ENCODE assay signal across 9 cellular contexts in the genomic region with DNA sequence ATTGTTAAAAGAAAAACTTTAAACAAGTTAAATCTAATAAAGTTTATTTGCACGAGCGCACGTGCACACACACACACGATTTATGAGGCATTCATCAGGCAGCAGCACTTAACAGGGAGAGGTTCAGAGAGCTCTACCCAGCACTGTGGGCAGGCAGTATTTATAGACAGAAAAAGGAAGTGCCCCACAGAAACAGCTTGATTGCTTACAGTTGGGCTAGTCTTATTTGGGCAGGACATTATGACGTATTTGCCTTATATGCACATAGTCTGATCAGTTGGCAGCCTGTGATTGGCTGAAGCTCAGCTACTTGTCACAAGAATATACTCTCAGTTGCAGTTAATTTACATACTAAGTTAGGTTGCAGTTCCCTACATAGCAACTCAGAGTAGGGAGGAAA. TPM values are rescaled to one million over a fixed set of nuclear protein-coding genes. Genes with fewer than 3 reads are reported as not detected.
DNase-seq lines count a peak whose midpoint lies in the region; ATAC-seq, FAIRE-seq and TF ChIP-seq lines count a peak whose summit lies in the region.
"Had no signal": no experiment of that assay in that cellular context is flagged by ENCODE, and none has a peak within 500 bp of the region (broad histone marks: within the 10 kb centered on the region; RNA-seq: fewer than 3 reads in every experiment).

No MANE protein-coding gene starts in this region.

- no peak overlapping the region for H2AK9ac ChIP-seq in IMR-90 (replicated peaks; ENCODE audit: low read depth, low read length, poor library complexity)

- FAIRE-seq in GM19239 (lab: Jason Lieb, UNC): no peak
- FAIRE-seq: bronchial epithelial cell had no signal

- no peaks in the 10 kb centered on the region for H3K9me3 Mint-ChIP-seq in activated CD8-positive, alpha-beta T cell treated with anti-CD3 and anti-CD28 coated beads for 36 hours
- H3K9me3 Mint-ChIP-seq in nephron progenitor cell: peaks cover 10% of the 10 kb centered on the region

- H3K4me3 Mint-ChIP-seq in activated CD8-positive, alpha-beta T cell treated with anti-CD3 and anti-CD28 coated beads for 36 hours: peak overlapping the region; percentile 85
- peak overlapping the region; percentile 98 for H3K4me3 Mint-ChIP-seq in nephron progenitor cell

- in situ Hi-C loops in IMR-90 (cut with MboI; ENCODE audit: low sequenced_read_pairs): no loop called here

- H3K9me1 ChIP-seq in IMR-90 (ENCODE audit: insufficient read depth, low read length): no peaks in the 10 kb centered on the region

- no peak overlapping the region for H2BK15ac ChIP-seq in IMR-90 (ENCODE audit: low read depth, low read length)

- no peaks in the 10 kb centered on the region for H3K4me1 ChIP-seq in IMR-90 (ENCODE audit: control insufficient read depth, insufficient read depth, low read length)

- H3K9ac ChIP-seq in IMR-90 (ENCODE audit: low read depth, low read length): no peak overlapping the region

- H2AK5ac ChIP-seq in IMR-90 (ENCODE audit: low read depth, low read length): no peak overlapping the region

- H3K4ac ChIP-seq in IMR-90 (ENCODE audit: low read depth, low read length): no peak overlapping the region

- no peak overlapping the region for H3K4me2 ChIP-seq in IMR-90 (ENCODE audit: low read depth, low read length)

- H4K91ac ChIP-seq in IMR-90 (ENCODE audit: insufficient read depth, low read depth, low read length): no peak overlapping the region

- CTCF ChIA-PET in IMR-90 (lab: Yijun Ruan, JAX): interaction anchor here (1.0 kb wide), 1 partner anchor 12 kb away, joined by 3 read pairs; no protein-coding TSS in a partner anchor
- CTCF ChIA-PET in activated CD8-positive, alpha-beta T cell treated with anti-CD3 and anti-CD28 coated beads for 36 hours (lab: Charles Lee): interaction anchor here (1.4 kb wide), 1 partner anchor 12 kb away, joined by 8 read pairs; no protein-coding TSS in a partner anchor

- H2AFZ ChIP-seq in IMR-90 (replicated peaks; ENCODE audit: low read length, poor library complexity): no peak overlapping the region

- no peak overlapping the region for H2BK5ac ChIP-seq in IMR-90 (ENCODE audit: low read depth, low read length, poor library complexity, severe bottlenecking)

- H3K4me3 ChIP-seq in IMR-90 (ENCODE audit: insufficient read depth, low read depth, low read length) (no peak overlapping the region), WERI-Rb-1 (ENCODE audit: low read depth, low read length) (no peak overlapping the region)

- H3K18ac ChIP-seq in IMR-90 (ENCODE audit: low read depth, low read length): no peak overlapping the region

- no peak overlapping the region for H2BK120ac ChIP-seq in IMR-90 (ENCODE audit: low read depth, low read length)

- H4K8ac ChIP-seq in IMR-90 (ENCODE audit: low read depth in 2 of 2, low read length in 2 of 2): peak overlapping the region; percentile 96 to 97; a peak in 2 of 4 replicates

- dilution Hi-C loops in IMR-90 (cut with HindIII; ENCODE audit: low sequenced_read_pairs, unreplicated experiment): no loop called here

- H3K27ac ChIP-seq in IMR-90 (ENCODE audit: insufficient read depth, low read length) (no peak overlapping the region), WERI-Rb-1 (no peak overlapping the region; the same call in 1 of the 2 replicates)

- DNase-seq in GF-D8 (lab: John Stamatoyannopoulos, UW): peak; percentile 99
- DNase-seq in IMR-90: no peak
- no peak for DNase-seq in activated CD8-positive, alpha-beta T cell treated with anti-CD3 and anti-CD28 coated beads for 36 hours
- DNase-seq in nephron progenitor cell: no peak
- DNase-seq in NCI-H1105 treated with DMSO at 0.1 percent for 48 hours (lab: John Stamatoyannopoulos, UW): no peak
- DNase-seq in WERI-Rb-1: no peak
- DNase-seq in GM19239 (ENCODE audit: insufficient read length, low spot score): no peak

- POLR2A ChIA-PET in IMR-90 (lab: Charles Lee; ENCODE audit: unreplicated experiment): no interaction called here
- POLR2A ChIA-PET in activated CD8-positive, alpha-beta T cell treated with anti-CD3 and anti-CD28 coated beads for 36 hours (lab: Charles Lee): no interaction called here

- no peak overlapping the region for H2BK20ac ChIP-seq in IMR-90 (ENCODE audit: low read depth, low read length)

- H3K36me3 ChIP-seq in IMR-90 (ENCODE audit: control insufficient read depth, insufficient read depth, low read length): no peaks in the 10 kb centered on the region
- no peaks in the 10 kb centered on the region; the same call in 1 of the 2 replicates for H3K36me3 ChIP-seq in WERI-Rb-1

- no peak overlapping the region for H3K56ac ChIP-seq in IMR-90 (ENCODE audit: extremely low read depth, insufficient read depth, low read length)

- H4K5ac ChIP-seq in IMR-90 (ENCODE audit: low read depth, low read length): no peak overlapping the region

- ATAC-seq in IMR-90 (ENCODE audit: low read depth) (no peak), GM18861 (IDR thresholded peaks at IDR 0.05; ENCODE audit: unreplicated experiment) (no peak)
- no peak for ATAC-seq in activated CD8-positive, alpha-beta T cell treated with anti-CD3 and anti-CD28 coated beads for 36 hours

- no peak overlapping the region for H3K14ac ChIP-seq in IMR-90 (replicated peaks; ENCODE audit: low read depth, low read length)

- WGBS in IMR-90 (ENCODE audit: extremely low coverage in 2 of 2, insufficient read length in 1 of 2), 2 experiments: no CpG with 5 or more reads among the region's 5 CpGs

- TF ChIP-seq CTCF in IMR-90 (conservative IDR thresholded peaks at IDR 0.05; ENCODE audit: low read depth, low read length) (no peak), nephron progenitor cell (IDR thresholded peaks at IDR 0.05) (no peak), WERI-Rb-1 (IDR thresholded peaks at IDR 0.05; ENCODE audit: low read depth, low read length) (no peak)
- TF ChIP-seq CTCF in activated CD8-positive, alpha-beta T cell treated with anti-CD3 and anti-CD28 coated beads for 36 hours (IDR thresholded peaks at IDR 0.05): no peak

- peaks cover 4 to 7% of the 10 kb centered on the region in 2 experiments; a peak in 2 of 4 replicates for H3K79me1 ChIP-seq in IMR-90 (ENCODE audit: low read depth in 1 of 2, low read length in 2 of 2)

- no peak for TF ChIP-seq POLR2A in IMR-90 (IDR thresholded peaks at IDR 0.05; ENCODE audit: low read depth, low read length)

- H3K27ac Mint-ChIP-seq in activated CD8-positive, alpha-beta T cell treated with anti-CD3 and anti-CD28 coated beads for 36 hours: peak overlapping the region; percentile 92
- no peak overlapping the region for H3K27ac Mint-ChIP-seq in nephron progenitor cell

- no peak for TF ChIP-seq RAD21 in IMR-90 (IDR thresholded peaks at IDR 0.05; ENCODE audit: low read length)

- H3K9me3 ChIP-seq in IMR-90 (ENCODE audit: control insufficient read depth, insufficient read depth, low read length) (no peaks in the 10 kb centered on the region), WERI-Rb-1 (ENCODE audit: severe bottlenecking) (no peaks in the 10 kb centered on the region)

- H3K27me3 ChIP-seq in IMR-90 (ENCODE audit: control insufficient read depth, insufficient read depth, low read length): no peaks in the 10 kb centered on the region
- H3K27me3 ChIP-seq in WERI-Rb-1 (ENCODE audit: insufficient read depth, low read depth, severe bottlenecking): no peaks in the 10 kb centered on the region

- intact Hi-C loops in IMR-90 (cut with micrococcal nuclease): no loop called here
- intact Hi-C loops in activated CD8-positive, alpha-beta T cell treated with anti-CD3 and anti-CD28 coated beads for 36 hours (cut with micrococcal nuclease): no loop called here

- peaks cover 19% of the 10 kb centered on the region for H3K36me3 Mint-ChIP-seq in activated CD8-positive, alpha-beta T cell treated with anti-CD3 and anti-CD28 coated beads for 36 hours (ENCODE audit: low read depth)
- H3K36me3 Mint-ChIP-seq in nephron progenitor cell (ENCODE audit: low read depth): peaks cover 18% of the 10 kb centered on the region

- H3K4me1 Mint-ChIP-seq in activated CD8-positive, alpha-beta T cell treated with anti-CD3 and anti-CD28 coated beads for 36 hours (ENCODE audit: low read depth): peaks cover 26% of the 10 kb centered on the region
- peaks cover 41% of the 10 kb centered on the region for H3K4me1 Mint-ChIP-seq in nephron progenitor cell

- no peaks in the 10 kb centered on the region for H4K20me1 ChIP-seq in IMR-90 (ENCODE audit: insufficient read depth, low read length)

- no peak overlapping the region for H3K23ac ChIP-seq in IMR-90 (ENCODE audit: low read depth, low read length)

- BruUV-seq in IMR-90 (replicated peaks; lab: Mats Ljungman, UMichigan): no TSS peak

- no peaks in the 10 kb centered on the region for H3K27me3 Mint-ChIP-seq in activated CD8-positive, alpha-beta T cell treated with anti-CD3 and anti-CD28 coated beads for 36 hours
- H3K27me3 Mint-ChIP-seq in nephron progenitor cell (ENCODE audit: low read depth, poor library complexity): peaks cover 4% of the 10 kb centered on the region

TF ChIP-seq in IMR-90, 13 proteins besides CTCF, POLR2A, EP300 and RAD21 (continues in another document):
- TF ChIP-seq SMC3 (IDR thresholded peaks at IDR 0.05; ENCODE audit: low read depth, low read length) (no peak), RFX5 (IDR thresholded peaks at IDR 0.05; ENCODE audit: low read depth, low read length) (no peak), CEBPB (IDR thresholded peaks at IDR 0.05; ENCODE audit: low read depth, low read length) (no peak), NFE2L2 (IDR thresholded peaks at IDR 0.05; ENCODE audit: low read depth, low read length) (no peak)
- TF ChIP-seq, protein P1, sequence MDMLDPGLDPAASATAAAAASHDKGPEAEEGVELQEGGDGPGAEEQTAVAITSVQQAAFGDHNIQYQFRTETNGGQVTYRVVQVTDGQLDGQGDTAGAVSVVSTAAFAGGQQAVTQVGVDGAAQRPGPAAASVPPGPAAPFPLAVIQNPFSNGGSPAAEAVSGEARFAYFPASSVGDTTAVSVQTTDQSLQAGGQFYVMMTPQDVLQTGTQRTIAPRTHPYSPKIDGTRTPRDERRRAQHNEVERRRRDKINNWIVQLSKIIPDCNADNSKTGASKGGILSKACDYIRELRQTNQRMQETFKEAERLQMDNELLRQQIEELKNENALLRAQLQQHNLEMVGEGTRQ (IDR thresholded peaks at IDR 0.05; ENCODE audit: low read depth, low read length): no peak
- TF ChIP-seq, protein P2, sequence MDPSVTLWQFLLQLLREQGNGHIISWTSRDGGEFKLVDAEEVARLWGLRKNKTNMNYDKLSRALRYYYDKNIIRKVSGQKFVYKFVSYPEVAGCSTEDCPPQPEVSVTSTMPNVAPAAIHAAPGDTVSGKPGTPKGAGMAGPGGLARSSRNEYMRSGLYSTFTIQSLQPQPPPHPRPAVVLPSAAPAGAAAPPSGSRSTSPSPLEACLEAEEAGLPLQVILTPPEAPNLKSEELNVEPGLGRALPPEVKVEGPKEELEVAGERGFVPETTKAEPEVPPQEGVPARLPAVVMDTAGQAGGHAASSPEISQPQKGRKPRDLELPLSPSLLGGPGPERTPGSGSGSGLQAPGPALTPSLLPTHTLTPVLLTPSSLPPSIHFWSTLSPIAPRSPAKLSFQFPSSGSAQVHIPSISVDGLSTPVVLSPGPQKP (IDR thresholded peaks at IDR 0.05; ENCODE audit: borderline replicate concordance, low read depth, low read length): no peak

RNA-seq across cellular contexts. Expression of a gene that starts 1.2 kb away (rescaled TPM):
- total RNA-seq in IMR-90 (2012; rRNA removed): 6.1 and 12.8 TPM in 2 replicates
- 5.7 and 7.3 TPM in 2 replicates for polyA plus RNA-seq in IMR-90 (2012; rRNA removed)
- 2.3 and 7.8 TPM in 2 replicates for polyA plus RNA-seq in IMR-90 (2012; cell fraction: cytosol; rRNA removed)
- 0.36 and 1.4 TPM in 2 replicates for polyA plus RNA-seq in IMR-90 (2012; cell fraction: nucleus; rRNA removed; ENCODE audit: low replicate concordance)
- total RNA-seq in activated CD8-positive, alpha-beta T cell treated with anti-CD3 and anti-CD28 coated beads for 36 hours: 10 to 100 TPM; 41.1 to 43.0 TPM
